17 cellular contexts compared by ENCODE assay signal in the genomic region with DNA sequence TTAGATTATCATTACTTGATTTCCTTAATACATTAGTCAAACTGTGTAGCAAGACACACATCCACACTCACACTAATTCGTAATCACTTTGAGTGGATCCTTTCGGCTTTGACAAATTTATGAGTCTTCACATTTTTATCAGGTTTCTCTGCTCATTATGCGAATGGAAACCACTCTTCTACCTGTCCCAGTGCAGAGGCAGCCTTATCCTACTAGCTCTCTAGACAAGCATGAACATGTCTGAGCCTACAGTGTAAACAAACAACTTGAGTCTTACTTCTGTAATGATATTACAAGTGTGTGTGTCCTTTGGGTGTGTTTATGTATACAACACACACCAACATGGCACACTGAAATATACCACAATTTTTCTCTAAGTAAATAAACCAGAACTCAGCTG.
DNase-seq lines count a peak whose midpoint lies in the region; ATAC-seq and TF ChIP-seq lines count a peak whose summit lies in the region.
"Had no signal": no experiment of that assay in that cellular context is flagged by ENCODE, and none has a peak within 500 bp of the region (broad histone marks: within the 10 kb centered on the region; RNA-seq: fewer than 3 reads in every experiment).

No MANE protein-coding gene starts in this region.

- no peak overlapping the region for H3K4me3 Mint-ChIP-seq in MCF 10A (ENCODE audit: unreplicated experiment)
- H3K4me3 Mint-ChIP-seq: CD4-positive, CD25-positive, alpha-beta regulatory T cell had no signal

- H3K4me1 Mint-ChIP-seq in MCF 10A (ENCODE audit: insufficient read depth, unreplicated experiment) = no peaks in the 10 kb centered on the region
- H3K4me1 Mint-ChIP-seq: CD4-positive, CD25-positive, alpha-beta regulatory T cell had no signal

- no peak for ATAC-seq in GM18907 (IDR thresholded peaks at IDR 0.05; ENCODE audit: unreplicated experiment)
- ATAC-seq: A549, HCT116, K562 had no signal

- H3K9me3 Mint-ChIP-seq in MCF 10A (ENCODE audit: unreplicated experiment) = peaks cover 11% of the 10 kb centered on the region

- no peak overlapping the region for H3K27ac ChIP-seq in breast epithelium
- H3K27ac ChIP-seq: A549, HL-60, SJSA1 had no signal

- BruUV-seq in MCF 10A (replicated peaks; lab: Mats Ljungman, UMichigan) = no TSS peak

- no peaks in the 10 kb centered on the region for H3K36me3 ChIP-seq in breast epithelium
- H3K36me3 ChIP-seq: SJSA1 had no signal

- DNase-seq in MCF 10A (ENCODE audit: unreplicated experiment) (peak; percentile 24), breast epithelium (ENCODE audit: low spot score in 2 of 2) (no peak), NCI-H187 treated with DMSO at 0.1 percent for 48 hours (lab: John Stamatoyannopoulos, UW) (peak; percentile 6), NCI-H69 (lab: John Stamatoyannopoulos, UW) (peak; percentile 35), glomerular visceral epithelial cell (ENCODE audit: extremely low spot score) (no peak), OCI-M1 (lab: John Stamatoyannopoulos, UW) (no peak), HCEC 1CT (no peak)
- DNase-seq: CD4-positive, CD25-positive, alpha-beta regulatory T cell; NCI-H1694 treated with DMSO at 0.1 percent for 48 hours; NCI-H446; NK-92 treated with Interleukin-12 subunit alpha and Interleukin-12 subunit beta, amount 100 ng/mL, for 24 hours had no signal

- no peaks in the 10 kb centered on the region for H3K27me3 ChIP-seq in breast epithelium
- H3K27me3 ChIP-seq: SJSA1 had no signal

- no peak overlapping the region for H3K4me3 ChIP-seq in breast epithelium
- H3K4me3 ChIP-seq: A549, K562, SJSA1 had no signal

- CTCF ChIA-PET in MCF 10A (lab: Yijun Ruan, JAX) = interaction anchor here (0.8 to 1.0 kb wide), 2 partner anchors 20 to 1184 kb away, joined by 3 to 4 read pairs; no protein-coding TSS in a partner anchor

- H3K4me1 ChIP-seq in breast epithelium = no peaks in the 10 kb centered on the region
- H3K4me1 ChIP-seq: A549, SJSA1 had no signal

- POLR2A ChIA-PET in MCF 10A (lab: Yijun Ruan, JAX) = interaction anchor here (0.8 kb wide), 1 partner anchor 9 kb away, joined by 3 read pairs; no protein-coding TSS in a partner anchor

- no peaks in the 10 kb centered on the region for H3K9me3 ChIP-seq in breast epithelium
- H3K9me3 ChIP-seq: A549, SJSA1 had no signal

- H3K36me3 Mint-ChIP-seq in MCF 10A (ENCODE audit: insufficient read depth, unreplicated experiment) = no peaks in the 10 kb centered on the region
- H3K36me3 Mint-ChIP-seq: CD4-positive, CD25-positive, alpha-beta regulatory T cell had no signal

- no peaks in the 10 kb centered on the region for H3K27me3 Mint-ChIP-seq in MCF 10A (ENCODE audit: insufficient read depth, unreplicated experiment)
- H3K27me3 Mint-ChIP-seq: CD4-positive, CD25-positive, alpha-beta regulatory T cell had no signal

- H3K27ac Mint-ChIP-seq in MCF 10A (ENCODE audit: low read depth, unreplicated experiment) = peak overlapping the region; percentile 43
- H3K27ac Mint-ChIP-seq: CD4-positive, CD25-positive, alpha-beta regulatory T cell had no signal

- TF ChIP-seq CTCF in MCF 10A (IDR thresholded peaks at IDR 0.05; ENCODE audit: unreplicated experiment) (no peak), breast epithelium (IDR thresholded peaks at IDR 0.05) (no peak)

- TF ChIP-seq POLR2A in breast epithelium (IDR thresholded peaks at IDR 0.05) = no peak

- intact Hi-C loops in MCF 10A (cut with micrococcal nuclease) (no loop called here), breast epithelium (cut with DNase I; ENCODE audit: low total_unique reads) (loop anchor here (5.0 kb wide), 1 partner anchor 505 kb away; no protein-coding TSS in a partner anchor)

Comparison
In these comparisons a context has a peak if more than half of its experiments do, and no peak if none do; other contexts are left out.
1. DNase-seq: peak in MCF 10A (single experiment), NCI-H187 treated with DMSO at 0.1 percent for 48 hours (single experiment) and NCI-H69 (single experiment); none in breast epithelium (0 of 2), glomerular visceral epithelial cell (single experiment), OCI-M1 (single experiment) and HCEC 1CT (single experiment).